ENCODE assay signal across 1 cellular context in genomic region chr1:228486596-228487335, GRCh38.
TF ChIP-seq lines count a peak whose summit lies in the region.

No MANE protein-coding gene starts in this region.

TF ChIP-seq in K562, 482 proteins besides CTCF, POLR2A, EP300 and RAD21 (continued from another document and continues in another):
- peak; percentile 76; the same call in 1 of the 2 replicates for TF ChIP-seq CREB3 (tag; conservative IDR thresholded peaks at IDR 0.05; ENCODE audit: low read depth)
- peak; percentile 100 for TF ChIP-seq MTA3 (IDR thresholded peaks at IDR 0.05; ENCODE audit: borderline replicate concordance)
- TF ChIP-seq ZNF124 (CRISPR knock-in tag; IDR thresholded peaks at IDR 0.05) = peak; percentile 88; the same call in 1 of the 2 replicates
- no peak for TF ChIP-seq SPI1 (IDR thresholded peaks at IDR 0.05; ENCODE audit: borderline replicate concordance, low read depth, low read length)
- no peak for TF ChIP-seq MTF1 (CRISPR knock-in tag; IDR thresholded peaks at IDR 0.05; ENCODE audit: borderline replicate concordance)
- TF ChIP-seq ZNF785 (CRISPR knock-in tag; IDR thresholded peaks at IDR 0.05) = no peak
- TF ChIP-seq ZNF140 (CRISPR knock-in tag; IDR thresholded peaks at IDR 0.05) = no peak
- peak; percentile 49 for TF ChIP-seq ZNF146 (CRISPR knock-in tag; IDR thresholded peaks at IDR 0.05; ENCODE audit: unreplicated experiment)
- TF ChIP-seq LARP7 (IDR thresholded peaks at IDR 0.05) = peak; percentile 86; the same call in 1 of the 2 replicates
- TF ChIP-seq ZNF23 (CRISPR knock-in tag; IDR thresholded peaks at IDR 0.05) = no peak
- peak; percentile 86 for TF ChIP-seq ZNF431 (CRISPR knock-in tag; IDR thresholded peaks at IDR 0.05)
- peak; percentile 45 for TF ChIP-seq TBP (optimal IDR thresholded peaks at IDR 0.05; ENCODE audit: low read depth, low read length)
- peak; percentile 95 for TF ChIP-seq CBFB (CRISPR knock-in tag; IDR thresholded peaks at IDR 0.05)
- TF ChIP-seq NFE2L1 (tag; IDR thresholded peaks at IDR 0.05; ENCODE audit: borderline replicate concordance, low read depth) = no peak
- no peak for TF ChIP-seq PHTF2 (CRISPR knock-in tag; IDR thresholded peaks at IDR 0.05)
- TF ChIP-seq, protein P1, sequence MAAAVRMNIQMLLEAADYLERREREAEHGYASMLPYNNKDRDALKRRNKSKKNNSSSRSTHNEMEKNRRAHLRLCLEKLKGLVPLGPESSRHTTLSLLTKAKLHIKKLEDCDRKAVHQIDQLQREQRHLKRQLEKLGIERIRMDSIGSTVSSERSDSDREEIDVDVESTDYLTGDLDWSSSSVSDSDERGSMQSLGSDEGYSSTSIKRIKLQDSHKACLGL (CRISPR knock-in tag; IDR thresholded peaks at IDR 0.05; ENCODE audit: borderline replicate concordance, poor library complexity, severe bottlenecking) = peak; percentile 50
- no peak for TF ChIP-seq HDGF (IDR thresholded peaks at IDR 0.05)
- TF ChIP-seq BDP1 (IDR thresholded peaks at IDR 0.05; ENCODE audit: insufficient read depth, insufficient read length) = no peak
- no peak for TF ChIP-seq MXI1 (IDR thresholded peaks at IDR 0.05; ENCODE audit: low read depth, low read length)
- TF ChIP-seq BCL6 (CRISPR knock-in tag; IDR thresholded peaks at IDR 0.05) = no peak
- TF ChIP-seq MTA1 (IDR thresholded peaks at IDR 0.05; ENCODE audit: borderline replicate concordance) = peak; percentile 94
- no peak for TF ChIP-seq SMARCE1 (IDR thresholded peaks at IDR 0.05)
- TF ChIP-seq HEY1 (CRISPR knock-in tag; IDR thresholded peaks at IDR 0.05; ENCODE audit: borderline replicate concordance) = peak; percentile 40; the same call in 1 of the 2 replicates
- TF ChIP-seq, protein P2, sequence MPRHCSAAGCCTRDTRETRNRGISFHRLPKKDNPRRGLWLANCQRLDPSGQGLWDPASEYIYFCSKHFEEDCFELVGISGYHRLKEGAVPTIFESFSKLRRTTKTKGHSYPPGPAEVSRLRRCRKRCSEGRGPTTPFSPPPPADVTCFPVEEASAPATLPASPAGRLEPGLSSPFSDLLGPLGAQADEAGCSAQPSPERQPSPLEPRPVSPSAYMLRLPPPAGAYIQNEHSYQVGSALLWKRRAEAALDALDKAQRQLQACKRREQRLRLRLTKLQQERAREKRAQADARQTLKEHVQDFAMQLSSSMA (CRISPR knock-in tag; IDR thresholded peaks at IDR 0.05) = no peak; the same call in 1 of the 2 replicates
- no peak for TF ChIP-seq SMARCC2 (IDR thresholded peaks at IDR 0.05; ENCODE audit: low read depth)
- TF ChIP-seq TAF1 (IDR thresholded peaks at IDR 0.05; ENCODE audit: control insufficient read depth, extremely low read depth, insufficient read depth, low read length, severe bottlenecking) = no peak
- no peak for TF ChIP-seq SMC3 (conservative IDR thresholded peaks at IDR 0.05; ENCODE audit: insufficient read depth, low read depth, low read length)
- no peak for TF ChIP-seq EHMT2 (IDR thresholded peaks at IDR 0.05)
- TF ChIP-seq HDAC6 (IDR thresholded peaks at IDR 0.05; ENCODE audit: low read depth, low read length) = no peak
- peak; percentile 47; the same call in 1 of the 2 replicates for TF ChIP-seq ZEB2 (IDR thresholded peaks at IDR 0.05)
- no peak for TF ChIP-seq NR0B1 (IDR thresholded peaks at IDR 0.05; ENCODE audit: partially characterized antibody)
- TF ChIP-seq NFIX (CRISPR knock-in tag; IDR thresholded peaks at IDR 0.05; ENCODE audit: low read depth) = no peak
- TF ChIP-seq MCM7 (IDR thresholded peaks at IDR 0.05) = no peak
- peak; percentile 96 for TF ChIP-seq NEUROD1 (IDR thresholded peaks at IDR 0.05; ENCODE audit: borderline replicate concordance, low read depth, low read length, partially characterized antibody)
- peak; percentile 63; the same call in 1 of the 2 replicates for TF ChIP-seq CBX5 (IDR thresholded peaks at IDR 0.05; ENCODE audit: borderline replicate concordance, low read depth)
- no peak for TF ChIP-seq ZFP1 (CRISPR knock-in tag; IDR thresholded peaks at IDR 0.05)
- no peak for TF ChIP-seq SRSF9 (IDR thresholded peaks at IDR 0.05; ENCODE audit: borderline replicate concordance, low read depth, low read length)
- TF ChIP-seq, protein P3, sequence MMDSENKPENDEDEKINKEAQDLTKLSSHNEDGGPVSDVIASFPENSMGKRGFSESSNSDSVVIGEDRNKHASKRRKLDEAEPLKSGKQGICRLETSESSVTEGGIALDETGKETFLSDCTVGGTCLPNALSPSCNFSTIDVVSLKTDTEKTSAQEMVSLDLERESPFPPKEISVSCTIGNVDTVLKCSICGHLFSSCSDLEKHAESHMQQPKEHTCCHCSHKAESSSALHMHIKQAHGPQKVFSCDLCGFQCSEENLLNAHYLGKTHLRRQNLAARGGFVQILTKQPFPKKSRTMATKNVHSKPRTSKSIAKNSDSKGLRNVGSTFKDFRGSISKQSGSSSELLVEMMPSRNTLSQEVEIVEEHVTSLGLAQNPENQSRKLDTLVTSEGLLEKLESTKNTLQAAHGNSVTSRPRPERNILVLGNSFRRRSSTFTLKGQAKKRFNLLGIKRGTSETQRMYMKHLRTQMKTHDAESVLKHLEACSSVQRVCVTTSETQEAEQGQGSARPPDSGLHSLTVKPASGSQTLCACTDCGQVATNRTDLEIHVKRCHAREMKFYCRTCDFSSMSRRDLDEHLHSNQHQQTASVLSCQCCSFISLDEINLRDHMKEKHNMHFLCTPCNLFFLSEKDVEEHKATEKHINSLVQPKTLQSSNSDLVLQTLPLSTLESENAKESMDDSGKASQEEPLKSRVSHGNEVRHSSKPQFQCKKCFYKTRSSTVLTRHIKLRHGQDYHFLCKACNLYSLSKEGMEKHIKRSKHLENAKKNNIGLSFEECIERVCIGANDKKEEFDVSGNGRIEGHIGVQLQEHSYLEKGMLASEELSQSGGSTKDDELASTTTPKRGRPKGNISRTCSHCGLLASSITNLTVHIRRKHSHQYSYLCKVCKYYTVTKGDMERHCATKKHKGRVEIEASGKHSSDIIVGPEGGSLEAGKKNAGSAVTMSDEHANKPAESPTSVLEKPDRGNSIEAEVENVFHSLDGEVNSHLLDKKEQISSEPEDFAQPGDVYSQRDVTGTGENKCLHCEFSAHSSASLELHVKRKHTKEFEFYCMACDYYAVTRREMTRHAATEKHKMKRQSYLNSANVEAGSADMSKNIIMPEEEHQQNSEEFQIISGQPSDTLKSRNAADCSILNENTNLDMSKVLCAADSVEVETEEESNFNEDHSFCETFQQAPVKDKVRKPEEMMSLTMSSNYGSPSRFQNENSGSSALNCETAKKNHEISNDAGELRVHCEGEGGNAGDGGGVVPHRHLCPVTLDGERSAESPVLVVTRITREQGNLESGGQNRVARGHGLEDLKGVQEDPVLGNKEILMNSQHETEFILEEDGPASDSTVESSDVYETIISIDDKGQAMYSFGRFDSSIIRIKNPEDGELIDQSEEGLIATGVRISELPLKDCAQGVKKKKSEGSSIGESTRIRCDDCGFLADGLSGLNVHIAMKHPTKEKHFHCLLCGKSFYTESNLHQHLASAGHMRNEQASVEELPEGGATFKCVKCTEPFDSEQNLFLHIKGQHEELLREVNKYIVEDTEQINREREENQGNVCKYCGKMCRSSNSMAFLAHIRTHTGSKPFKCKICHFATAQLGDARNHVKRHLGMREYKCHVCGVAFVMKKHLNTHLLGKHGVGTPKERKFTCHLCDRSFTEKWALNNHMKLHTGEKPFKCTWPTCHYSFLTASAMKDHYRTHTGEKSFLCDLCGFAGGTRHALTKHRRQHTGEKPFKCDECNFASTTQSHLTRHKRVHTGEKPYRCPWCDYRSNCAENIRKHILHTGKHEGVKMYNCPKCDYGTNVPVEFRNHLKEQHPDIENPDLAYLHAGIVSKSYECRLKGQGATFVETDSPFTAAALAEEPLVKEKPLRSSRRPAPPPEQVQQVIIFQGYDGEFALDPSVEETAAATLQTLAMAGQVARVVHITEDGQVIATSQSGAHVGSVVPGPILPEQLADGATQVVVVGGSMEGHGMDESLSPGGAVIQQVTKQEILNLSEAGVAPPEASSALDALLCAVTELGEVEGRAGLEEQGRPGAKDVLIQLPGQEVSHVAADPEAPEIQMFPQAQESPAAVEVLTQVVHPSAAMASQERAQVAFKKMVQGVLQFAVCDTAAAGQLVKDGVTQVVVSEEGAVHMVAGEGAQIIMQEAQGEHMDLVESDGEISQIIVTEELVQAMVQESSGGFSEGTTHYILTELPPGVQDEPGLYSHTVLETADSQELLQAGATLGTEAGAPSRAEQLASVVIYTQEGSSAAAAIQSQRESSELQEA (IDR thresholded peaks at IDR 0.05; ENCODE audit: low read depth) = no peak
- TF ChIP-seq EZH2 (IDR thresholded peaks at IDR 0.05; ENCODE audit: borderline replicate concordance, low read depth, low read length) = no peak
- TF ChIP-seq CBFA2T2 (conservative IDR thresholded peaks at IDR 0.05) = no peak; the same call in 1 of the 2 replicates
- TF ChIP-seq, protein P4, sequence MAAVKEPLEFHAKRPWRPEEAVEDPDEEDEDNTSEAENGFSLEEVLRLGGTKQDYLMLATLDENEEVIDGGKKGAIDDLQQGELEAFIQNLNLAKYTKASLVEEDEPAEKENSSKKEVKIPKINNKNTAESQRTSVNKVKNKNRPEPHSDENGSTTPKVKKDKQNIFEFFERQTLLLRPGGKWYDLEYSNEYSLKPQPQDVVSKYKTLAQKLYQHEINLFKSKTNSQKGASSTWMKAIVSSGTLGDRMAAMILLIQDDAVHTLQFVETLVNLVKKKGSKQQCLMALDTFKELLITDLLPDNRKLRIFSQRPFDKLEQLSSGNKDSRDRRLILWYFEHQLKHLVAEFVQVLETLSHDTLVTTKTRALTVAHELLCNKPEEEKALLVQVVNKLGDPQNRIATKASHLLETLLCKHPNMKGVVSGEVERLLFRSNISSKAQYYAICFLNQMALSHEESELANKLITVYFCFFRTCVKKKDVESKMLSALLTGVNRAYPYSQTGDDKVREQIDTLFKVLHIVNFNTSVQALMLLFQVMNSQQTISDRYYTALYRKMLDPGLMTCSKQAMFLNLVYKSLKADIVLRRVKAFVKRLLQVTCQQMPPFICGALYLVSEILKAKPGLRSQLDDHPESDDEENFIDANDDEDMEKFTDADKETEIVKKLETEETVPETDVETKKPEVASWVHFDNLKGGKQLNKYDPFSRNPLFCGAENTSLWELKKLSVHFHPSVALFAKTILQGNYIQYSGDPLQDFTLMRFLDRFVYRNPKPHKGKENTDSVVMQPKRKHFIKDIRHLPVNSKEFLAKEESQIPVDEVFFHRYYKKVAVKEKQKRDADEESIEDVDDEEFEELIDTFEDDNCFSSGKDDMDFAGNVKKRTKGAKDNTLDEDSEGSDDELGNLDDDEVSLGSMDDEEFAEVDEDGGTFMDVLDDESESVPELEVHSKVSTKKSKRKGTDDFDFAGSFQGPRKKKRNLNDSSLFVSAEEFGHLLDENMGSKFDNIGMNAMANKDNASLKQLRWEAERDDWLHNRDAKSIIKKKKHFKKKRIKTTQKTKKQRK (IDR thresholded peaks at IDR 0.05; ENCODE audit: borderline replicate concordance, low read depth, low read length) = no peak
- TF ChIP-seq, protein P5, sequence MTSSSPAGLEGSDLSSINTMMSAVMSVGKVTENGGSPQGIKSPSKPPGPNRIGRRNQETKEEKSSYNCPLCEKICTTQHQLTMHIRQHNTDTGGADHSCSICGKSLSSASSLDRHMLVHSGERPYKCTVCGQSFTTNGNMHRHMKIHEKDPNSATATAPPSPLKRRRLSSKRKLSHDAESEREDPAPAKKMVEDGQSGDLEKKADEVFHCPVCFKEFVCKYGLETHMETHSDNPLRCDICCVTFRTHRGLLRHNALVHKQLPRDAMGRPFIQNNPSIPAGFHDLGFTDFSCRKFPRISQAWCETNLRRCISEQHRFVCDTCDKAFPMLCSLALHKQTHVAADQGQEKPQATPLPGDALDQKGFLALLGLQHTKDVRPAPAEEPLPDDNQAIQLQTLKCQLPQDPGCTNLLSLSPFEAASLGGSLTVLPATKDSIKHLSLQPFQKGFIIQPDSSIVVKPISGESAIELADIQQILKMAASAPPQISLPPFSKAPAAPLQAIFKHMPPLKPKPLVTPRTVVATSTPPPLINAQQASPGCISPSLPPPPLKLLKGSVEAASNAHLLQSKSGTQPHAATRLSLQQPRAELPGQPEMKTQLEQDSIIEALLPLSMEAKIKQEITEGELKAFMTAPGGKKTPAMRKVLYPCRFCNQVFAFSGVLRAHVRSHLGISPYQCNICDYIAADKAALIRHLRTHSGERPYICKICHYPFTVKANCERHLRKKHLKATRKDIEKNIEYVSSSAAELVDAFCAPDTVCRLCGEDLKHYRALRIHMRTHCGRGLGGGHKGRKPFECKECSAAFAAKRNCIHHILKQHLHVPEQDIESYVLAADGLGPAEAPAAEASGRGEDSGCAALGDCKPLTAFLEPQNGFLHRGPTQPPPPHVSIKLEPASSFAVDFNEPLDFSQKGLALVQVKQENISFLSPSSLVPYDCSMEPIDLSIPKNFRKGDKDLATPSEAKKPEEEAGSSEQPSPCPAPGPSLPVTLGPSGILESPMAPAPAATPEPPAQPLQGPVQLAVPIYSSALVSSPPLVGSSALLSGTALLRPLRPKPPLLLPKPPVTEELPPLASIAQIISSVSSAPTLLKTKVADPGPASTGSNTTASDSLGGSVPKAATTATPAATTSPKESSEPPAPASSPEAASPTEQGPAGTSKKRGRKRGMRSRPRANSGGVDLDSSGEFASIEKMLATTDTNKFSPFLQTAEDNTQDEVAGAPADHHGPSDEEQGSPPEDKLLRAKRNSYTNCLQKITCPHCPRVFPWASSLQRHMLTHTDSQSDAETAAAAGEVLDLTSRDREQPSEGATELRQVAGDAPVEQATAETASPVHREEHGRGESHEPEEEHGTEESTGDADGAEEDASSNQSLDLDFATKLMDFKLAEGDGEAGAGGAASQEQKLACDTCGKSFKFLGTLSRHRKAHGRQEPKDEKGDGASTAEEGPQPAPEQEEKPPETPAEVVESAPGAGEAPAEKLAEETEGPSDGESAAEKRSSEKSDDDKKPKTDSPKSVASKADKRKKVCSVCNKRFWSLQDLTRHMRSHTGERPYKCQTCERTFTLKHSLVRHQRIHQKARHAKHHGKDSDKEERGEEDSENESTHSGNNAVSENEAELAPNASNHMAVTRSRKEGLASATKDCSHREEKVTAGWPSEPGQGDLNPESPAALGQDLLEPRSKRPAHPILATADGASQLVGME (CRISPR knock-in tag; IDR thresholded peaks at IDR 0.05) = peak; percentile 12; the same call in 1 of the 2 replicates
- TF ChIP-seq ADNP (tag; IDR thresholded peaks at IDR 0.05) = no peak; the same call in 1 of the 2 replicates
- TF ChIP-seq ZNF445 (CRISPR knock-in tag; IDR thresholded peaks at IDR 0.05; ENCODE audit: low read depth) = no peak
